Comparison of ENCODE assay signal across 8 cellular contexts in the genomic region with DNA sequence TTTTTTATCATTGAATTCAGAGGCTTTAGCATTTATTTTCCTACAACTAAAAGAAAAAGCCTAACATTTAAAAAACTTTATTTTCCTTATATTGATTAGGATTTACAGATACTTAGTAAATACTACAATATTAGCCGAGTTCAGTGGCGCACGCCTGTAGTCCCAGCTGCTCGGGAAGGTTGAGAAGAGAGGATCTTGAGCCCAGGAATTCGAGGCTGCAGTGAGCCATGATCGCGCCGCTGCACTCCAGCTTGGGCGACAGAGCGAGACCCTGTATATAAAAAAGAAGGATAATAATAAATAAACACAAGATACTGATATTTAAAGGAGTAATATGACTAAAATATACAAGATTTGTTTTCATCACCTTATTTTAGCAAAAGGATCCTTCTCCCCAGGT. TPM values are rescaled to one million over a fixed set of nuclear protein-coding genes. Genes with fewer than 3 reads are reported as not detected.
A peak's percentile ranks its signal among the peaks of the same experiment; 100 is the strongest.
DNase-seq lines count a peak whose midpoint lies in the region; ATAC-seq, FAIRE-seq and TF ChIP-seq lines count a peak whose summit lies in the region.

No MANE protein-coding gene starts in this region.

- H2AFZ ChIP-seq in astrocyte (ENCODE audit: low read depth, low read length) (peak overlapping the region; percentile 69), HepG2 (ENCODE audit: low read length) (peak overlapping the region; percentile 42)

- intact Hi-C loops in activated naive CD4-positive, alpha-beta T cell treated with anti-CD3 and anti-CD28 coated beads for 36 hours (cut with micrococcal nuclease), result loop anchor here (1.0 to 5.0 kb wide), 9 partner anchors 18 to 384 kb away; a partner anchor contains a TSS
- intact Hi-C loops in HepG2 (cut with micrococcal nuclease; ENCODE audit: unreplicated experiment), result loop anchor here (1.0 to 2.0 kb wide), 2 partner anchors 17 to 90 kb away; a partner anchor contains a TSS
- intact Hi-C loops in upper lobe of right lung (cut with DNase I), result no loop called here

- no peak for DNase-seq in activated naive CD4-positive, alpha-beta T cell treated with anti-CD3 and anti-CD28 coated beads for 36 hours
- DNase-seq in activated naive CD4-positive, alpha-beta T cell (lab: John Stamatoyannopoulos, UW), result no peak
- DNase-seq in astrocyte (ENCODE audit: low read depth), result no peak
- DNase-seq in HepG2 (ENCODE audit: low spot score), result no peak
- DNase-seq in upper lobe of right lung, result no peak
- DNase-seq in iPS-NIHi11 (ENCODE audit: low spot score), result no peak
- no peak for DNase-seq in cerebellar nuclear complex (lab: John Stamatoyannopoulos, UW)

- H3K9ac ChIP-seq in astrocyte (ENCODE audit: low read length), result peak overlapping the region; percentile 81
- peak overlapping the region; percentile 43; the same call in 1 of the 2 replicates for H3K9ac ChIP-seq in HepG2 (ENCODE audit: insufficient read depth, low read depth, low read length)

- peaks cover 15% of the 10 kb centered on the region for H3K79me2 ChIP-seq in astrocyte (ENCODE audit: insufficient read depth, low read length)
- H3K79me2 ChIP-seq in HepG2 (ENCODE audit: insufficient read depth, low read length), result peaks cover 14% of the 10 kb centered on the region

- peak overlapping the region; percentile 93 for H3K4me2 ChIP-seq in astrocyte (ENCODE audit: low read length)
- H3K4me2 ChIP-seq in HepG2 (ENCODE audit: low read depth, low read length), result peak overlapping the region; percentile 65

- POLR2A ChIA-PET in HepG2 (lab: Yijun Ruan, JAX), result interaction anchor here (0.6 to 3.2 kb wide), 15 partner anchors 9 to 708 kb away, joined by 3 to 78 read pairs (median 3); a partner anchor contains a TSS

- WGBS in HepG2 (ENCODE audit: low lambda C conversion rate), result under 1% methylated on average over 10 of the region's 10 CpGs

- no peaks in the 10 kb centered on the region for H3K9me3 Mint-ChIP-seq in activated naive CD4-positive, alpha-beta T cell treated with anti-CD3 and anti-CD28 coated beads for 36 hours
- H3K9me3 Mint-ChIP-seq in astrocyte (ENCODE audit: unreplicated experiment), result no peaks in the 10 kb centered on the region

- H3K27me3 ChIP-seq in astrocyte (ENCODE audit: insufficient read depth, low read length) (no peaks in the 10 kb centered on the region), HepG2 (ENCODE audit: control insufficient read depth in 1 of 2, insufficient read depth in 2 of 2, low read length in 2 of 2) (no peaks in the 10 kb centered on the region), upper lobe of right lung (no peaks in the 10 kb centered on the region)

- no peaks in the 10 kb centered on the region for H3K27me3 Mint-ChIP-seq in activated naive CD4-positive, alpha-beta T cell treated with anti-CD3 and anti-CD28 coated beads for 36 hours (ENCODE audit: low read depth)
- H3K27me3 Mint-ChIP-seq in astrocyte (ENCODE audit: low read depth, unreplicated experiment), result no peaks in the 10 kb centered on the region

- in situ Hi-C loops in HepG2 (cut with HindIII; ENCODE audit: extremely low pct_ligation_motif_present, low pct_unique_long_range_greater_than_20kb), result no loop called here

- TF ChIP-seq CTCF in astrocyte (IDR thresholded peaks at IDR 0.05; ENCODE audit: insufficient read depth, low read depth, low read length), result no peak
- no peak for TF ChIP-seq CTCF in HepG2 (CRISPR knock-in tag; IDR thresholded peaks at IDR 0.05)
- TF ChIP-seq CTCF in upper lobe of right lung (IDR thresholded peaks at IDR 0.05), result no peak

- no peaks in the 10 kb centered on the region for H3K4me1 ChIP-seq in astrocyte (ENCODE audit: insufficient read depth, low read length)
- 0 out of 2 replicates have a peak, but pooled peaks cover 27% of the 10 kb centered on the region for H3K4me1 ChIP-seq in HepG2 (ENCODE audit: insufficient read depth, low read length)
- no peaks in the 10 kb centered on the region for H3K4me1 ChIP-seq in upper lobe of right lung

- ATAC-seq in HepG2 (peak; percentile 56), upper lobe of right lung (no peak), HG03442 (IDR thresholded peaks at IDR 0.05; ENCODE audit: unreplicated experiment) (no peak)

- peak overlapping the region; percentile 57 for H3K27ac ChIP-seq in astrocyte (ENCODE audit: low read depth, low read length)
- peak overlapping the region; percentile 72 for H3K27ac ChIP-seq in HepG2 (ENCODE audit: extremely low read length, insufficient read depth, low read length)
- peak overlapping the region; percentile 63 for H3K27ac ChIP-seq in upper lobe of right lung

- H3K9me3 ChIP-seq in astrocyte (ENCODE audit: insufficient read depth, low read depth, low read length), result no peaks in the 10 kb centered on the region
- H3K9me3 ChIP-seq in HepG2 (ENCODE audit: low read length), result no peaks in the 10 kb centered on the region
- H3K9me3 ChIP-seq in upper lobe of right lung, result no peaks in the 10 kb centered on the region

- FAIRE-seq in astrocyte (lab: Jason Lieb, UNC) (no peak), HepG2 (lab: Jason Lieb, UNC) (no peak)

- peaks cover 8% of the 10 kb centered on the region for H3K4me1 Mint-ChIP-seq in activated naive CD4-positive, alpha-beta T cell treated with anti-CD3 and anti-CD28 coated beads for 36 hours (ENCODE audit: low read depth)
- peaks cover 1% of the 10 kb centered on the region for H3K4me1 Mint-ChIP-seq in astrocyte (ENCODE audit: low read depth, unreplicated experiment)

- H3K36me3 Mint-ChIP-seq in activated naive CD4-positive, alpha-beta T cell treated with anti-CD3 and anti-CD28 coated beads for 36 hours (ENCODE audit: low read depth), result peaks cover 8% of the 10 kb centered on the region
- no peaks in the 10 kb centered on the region for H3K36me3 Mint-ChIP-seq in astrocyte (ENCODE audit: low read depth, unreplicated experiment)

- H3K27ac Mint-ChIP-seq in activated naive CD4-positive, alpha-beta T cell treated with anti-CD3 and anti-CD28 coated beads for 36 hours, result no peak overlapping the region
- H3K27ac Mint-ChIP-seq in astrocyte (ENCODE audit: unreplicated experiment), result no peak overlapping the region

- TF ChIP-seq POLR2A in HepG2 (IDR thresholded peaks at IDR 0.05; ENCODE audit: insufficient read depth in 1 of 2, low read depth in 2 of 2, low read length in 2 of 2), result no peak

- TF ChIP-seq EP300 in HepG2 (IDR thresholded peaks at IDR 0.05; ENCODE audit: low read depth in 2 of 2, low read length in 2 of 2), result no peak
- TF ChIP-seq EP300 in HepG2 (CRISPR knock-in tag; IDR thresholded peaks at IDR 0.05; ENCODE audit: borderline replicate concordance), result no peak

- CTCF ChIA-PET in activated naive CD4-positive, alpha-beta T cell treated with anti-CD3 and anti-CD28 coated beads for 36 hours (lab: Charles Lee), result interaction anchor here (0.6 to 1.6 kb wide), 3 partner anchors 17 to 64 kb away, joined by 3 to 4 read pairs (median 4); a partner anchor contains a TSS
- CTCF ChIA-PET in HepG2 (lab: Yijun Ruan, JAX; ENCODE audit: low intra/inter-chr PET ratio, low total read pairs), result no interaction called here

- no TSS peak for BruUV-seq in HepG2 (replicated peaks; lab: Mats Ljungman, UMichigan)

- H4K20me1 ChIP-seq in astrocyte (ENCODE audit: insufficient read depth, low read length), result no peaks in the 10 kb centered on the region
- no peaks in the 10 kb centered on the region for H4K20me1 ChIP-seq in HepG2 (ENCODE audit: insufficient read depth, low read length)

- peak overlapping the region; percentile 98 for H3K4me3 Mint-ChIP-seq in activated naive CD4-positive, alpha-beta T cell treated with anti-CD3 and anti-CD28 coated beads for 36 hours
- peak overlapping the region; percentile 98 for H3K4me3 Mint-ChIP-seq in astrocyte (ENCODE audit: unreplicated experiment)

- peak overlapping the region; percentile 63 for H3K4me3 ChIP-seq in astrocyte (ENCODE audit: insufficient read depth, low read depth, low read length)
- peak overlapping the region; percentile 47 to 61 (median 50) for H3K4me3 ChIP-seq in HepG2 (replicated peaks in 1 of 3; ENCODE audit: insufficient read depth in 1 of 3, low read depth in 2 of 3, low read length in 3 of 3)
- H3K4me3 ChIP-seq in upper lobe of right lung, result peak overlapping the region; percentile 72

- H3K36me3 ChIP-seq in astrocyte (ENCODE audit: insufficient read depth, low read length), result no peaks in the 10 kb centered on the region
- H3K36me3 ChIP-seq in HepG2 (replicated peaks in 1 of 2; ENCODE audit: control insufficient read depth in 1 of 2, insufficient read depth in 2 of 2, low read length in 2 of 2), result no peaks in the 10 kb centered on the region; a peak in 2 of 5 replicates
- H3K36me3 ChIP-seq in upper lobe of right lung, result no peaks in the 10 kb centered on the region

- TF ChIP-seq RAD21 in HepG2 (CRISPR knock-in tag; IDR thresholded peaks at IDR 0.05), result no peak

RNA-seq across cellular contexts. Expression of a gene that starts 0.7 kb away (rescaled TPM):
- total RNA-seq in activated naive CD4-positive, alpha-beta T cell treated with anti-CD3 and anti-CD28 coated beads for 36 hours, result 10 to 100 TPM; 21.5 to 22.2 TPM
- total RNA-seq in astrocyte (7.0 and 8.8 TPM in 2 replicates), HepG2 (2016; rRNA removed; fragmentation: Illumina TruSeq; extraction: Trizol) (7.2 and 8.2 TPM in 2 replicates), upper lobe of right lung (6.3 TPM)
- 0.62 and 0.81 TPM in 2 replicates for total RNA-seq in HepG2 (2016; cell fraction: cytosol; rRNA removed; fragmentation: Illumina TruSeq; extraction: Trizol; ENCODE audit: low read depth)
- 7.0 and 7.4 TPM in 2 replicates for total RNA-seq in HepG2 (2016; cell fraction: insoluble cytoplasmic fraction; rRNA removed; fragmentation: Illumina TruSeq; extraction: Trizol)
- total RNA-seq in HepG2 (2016; cell fraction: membrane; rRNA removed; fragmentation: Illumina TruSeq; extraction: Trizol), result 1.4 and 1.8 TPM in 2 replicates
- 7.5 and 9.2 TPM in 2 replicates for total RNA-seq in HepG2 (2016; cell fraction: nucleus; rRNA removed; fragmentation: Illumina TruSeq; extraction: Trizol)
- 4.6 and 5.2 TPM in 2 replicates for polyA plus RNA-seq in HepG2 (2011; rRNA removed)
- 2.1 and 2.2 TPM in 2 replicates for polyA plus RNA-seq in HepG2 (2011; cell fraction: cytosol; rRNA removed)
- polyA plus RNA-seq in HepG2 (2011; cell fraction: nucleus; rRNA removed), result 3.7 and 4.1 TPM in 2 replicates
- polyA plus RNA-seq in HepG2 (2012), result 5.6 and 7.2 TPM in 2 replicates
- polyA plus RNA-seq in HepG2 (2016; cell fraction: cytosol; fragmentation: Illumina TruSeq; extraction: Trizol; ENCODE audit: low read depth), result 0.47 and 0.50 TPM in 2 replicates
- polyA plus RNA-seq in HepG2 (2016; cell fraction: insoluble cytoplasmic fraction; fragmentation: Illumina TruSeq; extraction: Trizol; ENCODE audit: low read depth), result 14.8 and 16.1 TPM in 2 replicates
- polyA plus RNA-seq in HepG2 (2016; cell fraction: membrane; fragmentation: Illumina TruSeq; extraction: Trizol; ENCODE audit: low read depth), result 0.74 and 0.84 TPM in 2 replicates
- 14.6 and 15.3 TPM in 2 replicates for polyA plus RNA-seq in HepG2 (2016; cell fraction: nucleus; fragmentation: Illumina TruSeq; extraction: Trizol; ENCODE audit: insufficient read depth, low read depth)
- 0.30 and 2.3 TPM in 2 replicates for polyA minus RNA-seq in HepG2 (2011; rRNA and poly(A)+ RNA removed; ENCODE audit: low replicate concordance)
- 0.49 and 1.5 TPM in 2 replicates for polyA minus RNA-seq in HepG2 (2011; cell fraction: cytosol; rRNA and poly(A)+ RNA removed)
- polyA minus RNA-seq in HepG2 (2011; cell fraction: nucleus; rRNA and poly(A)+ RNA removed), result 8.5 and 10.4 TPM in 2 replicates

RNA-seq across cellular contexts. Expression of a gene that starts 18.1 kb away (rescaled TPM):
- 10 to 100 TPM; 20.8 to 22.0 TPM for total RNA-seq in activated naive CD4-positive, alpha-beta T cell treated with anti-CD3 and anti-CD28 coated beads for 36 hours
- total RNA-seq in astrocyte (16.3 and 17.8 TPM in 2 replicates), HepG2 (2016; rRNA removed; fragmentation: Illumina TruSeq; extraction: Trizol) (15.4 and 21.4 TPM in 2 replicates), upper lobe of right lung (13.6 TPM)
- total RNA-seq in HepG2 (2016; cell fraction: cytosol; rRNA removed; fragmentation: Illumina TruSeq; extraction: Trizol; ENCODE audit: low read depth), result 3.8 and 4.1 TPM in 2 replicates
- total RNA-seq in HepG2 (2016; cell fraction: insoluble cytoplasmic fraction; rRNA removed; fragmentation: Illumina TruSeq; extraction: Trizol), result 16.4 and 22.5 TPM in 2 replicates
- total RNA-seq in HepG2 (2016; cell fraction: membrane; rRNA removed; fragmentation: Illumina TruSeq; extraction: Trizol), result 6.0 and 6.6 TPM in 2 replicates
- total RNA-seq in HepG2 (2016; cell fraction: nucleus; rRNA removed; fragmentation: Illumina TruSeq; extraction: Trizol), result 7.1 and 7.7 TPM in 2 replicates
- 14.0 and 16.3 TPM in 2 replicates for polyA plus RNA-seq in HepG2 (2011; rRNA removed)
- 19.6 and 19.7 TPM in 2 replicates for polyA plus RNA-seq in HepG2 (2011; cell fraction: cytosol; rRNA removed)
- polyA plus RNA-seq in HepG2 (2011; cell fraction: nucleus; rRNA removed), result 7.3 and 7.5 TPM in 2 replicates
- 17.4 and 18.7 TPM in 2 replicates for polyA plus RNA-seq in HepG2 (2012)
- polyA plus RNA-seq in HepG2 (2016; cell fraction: cytosol; fragmentation: Illumina TruSeq; extraction: Trizol; ENCODE audit: low read depth), result 4.0 and 4.2 TPM in 2 replicates
- 20.9 and 21.9 TPM in 2 replicates for polyA plus RNA-seq in HepG2 (2016; cell fraction: insoluble cytoplasmic fraction; fragmentation: Illumina TruSeq; extraction: Trizol; ENCODE audit: low read depth)
- 4.3 and 5.6 TPM in 2 replicates for polyA plus RNA-seq in HepG2 (2016; cell fraction: membrane; fragmentation: Illumina TruSeq; extraction: Trizol; ENCODE audit: low read depth)
- 11.0 and 11.3 TPM in 2 replicates for polyA plus RNA-seq in HepG2 (2016; cell fraction: nucleus; fragmentation: Illumina TruSeq; extraction: Trizol; ENCODE audit: insufficient read depth, low read depth)
- 5.4 and 9.0 TPM in 2 replicates for polyA minus RNA-seq in HepG2 (2011; rRNA and poly(A)+ RNA removed; ENCODE audit: low replicate concordance)
- polyA minus RNA-seq in HepG2 (2011; cell fraction: cytosol; rRNA and poly(A)+ RNA removed), result 6.6 and 7.8 TPM in 2 replicates
- polyA minus RNA-seq in HepG2 (2011; cell fraction: nucleus; rRNA and poly(A)+ RNA removed), result 4.9 and 5.0 TPM in 2 replicates

RNA-seq across cellular contexts. Expression of a gene that starts 18.2 kb away (rescaled TPM):
- 100 to 1,000 TPM; 105 to 107 TPM for total RNA-seq in activated naive CD4-positive, alpha-beta T cell treated with anti-CD3 and anti-CD28 coated beads for 36 hours
- total RNA-seq in astrocyte, result 105 and 109 TPM in 2 replicates
- 167 and 181 TPM in 2 replicates for total RNA-seq in HepG2 (2016; rRNA removed; fragmentation: Illumina TruSeq; extraction: Trizol)
- total RNA-seq in HepG2 (2016; cell fraction: cytosol; rRNA removed; fragmentation: Illumina TruSeq; extraction: Trizol; ENCODE audit: low read depth), result 52.2 and 54.3 TPM in 2 replicates
- 179 and 198 TPM in 2 replicates for total RNA-seq in HepG2 (2016; cell fraction: insoluble cytoplasmic fraction; rRNA removed; fragmentation: Illumina TruSeq; extraction: Trizol)
- total RNA-seq in HepG2 (2016; cell fraction: membrane; rRNA removed; fragmentation: Illumina TruSeq; extraction: Trizol), result 72.9 and 80.9 TPM in 2 replicates
- total RNA-seq in HepG2 (2016; cell fraction: nucleus; rRNA removed; fragmentation: Illumina TruSeq; extraction: Trizol), result 85.6 and 89.4 TPM in 2 replicates
- polyA plus RNA-seq in HepG2 (2011; rRNA removed), result 102 and 150 TPM in 2 replicates
- polyA plus RNA-seq in HepG2 (2011; cell fraction: cytosol; rRNA removed), result 56.6 and 77.4 TPM in 2 replicates
- 15.4 and 22.0 TPM in 2 replicates for polyA plus RNA-seq in HepG2 (2011; cell fraction: nucleus; rRNA removed)
- polyA plus RNA-seq in HepG2 (2012), result 112 and 183 TPM in 2 replicates
- 52.3 and 72.1 TPM in 2 replicates for polyA plus RNA-seq in HepG2 (2016; cell fraction: cytosol; fragmentation: Illumina TruSeq; extraction: Trizol; ENCODE audit: low read depth)
- 160 and 182 TPM in 2 replicates for polyA plus RNA-seq in HepG2 (2016; cell fraction: insoluble cytoplasmic fraction; fragmentation: Illumina TruSeq; extraction: Trizol; ENCODE audit: low read depth)
- polyA plus RNA-seq in HepG2 (2016; cell fraction: membrane; fragmentation: Illumina TruSeq; extraction: Trizol; ENCODE audit: low read depth), result 56.0 and 73.0 TPM in 2 replicates
- 154 and 155 TPM in 2 replicates for polyA plus RNA-seq in HepG2 (2016; cell fraction: nucleus; fragmentation: Illumina TruSeq; extraction: Trizol; ENCODE audit: insufficient read depth, low read depth)
- 12.9 and 43.1 TPM in 2 replicates for polyA minus RNA-seq in HepG2 (2011; rRNA and poly(A)+ RNA removed; ENCODE audit: low replicate concordance)
- polyA minus RNA-seq in HepG2 (2011; cell fraction: cytosol; rRNA and poly(A)+ RNA removed), result 33.2 and 39.7 TPM in 2 replicates
- polyA minus RNA-seq in HepG2 (2011; cell fraction: nucleus; rRNA and poly(A)+ RNA removed), result 14.2 and 16.9 TPM in 2 replicates
- total RNA-seq in upper lobe of right lung, result 70.4 TPM

RNA-seq across cellular contexts. Expression of a gene that starts 42.2 kb away (rescaled TPM):
- not detected for total RNA-seq in activated naive CD4-positive, alpha-beta T cell treated with anti-CD3 and anti-CD28 coated beads for 36 hours
- total RNA-seq in astrocyte (not detected in 2 replicates), HepG2 (2016; rRNA removed; fragmentation: Illumina TruSeq; extraction: Trizol) (1.7 and 1.9 TPM in 2 replicates), upper lobe of right lung (not detected)
- 1.7 TPM in 1 of 2 replicates, not detected in the other for total RNA-seq in HepG2 (2016; cell fraction: cytosol; rRNA removed; fragmentation: Illumina TruSeq; extraction: Trizol; ENCODE audit: low read depth)
- total RNA-seq in HepG2 (2016; cell fraction: insoluble cytoplasmic fraction; rRNA removed; fragmentation: Illumina TruSeq; extraction: Trizol), result 1.0 and 2.2 TPM in 2 replicates
- total RNA-seq in HepG2 (2016; cell fraction: membrane; rRNA removed; fragmentation: Illumina TruSeq; extraction: Trizol), result 1.9 and 2.7 TPM in 2 replicates
- 1.8 and 1.9 TPM in 2 replicates for total RNA-seq in HepG2 (2016; cell fraction: nucleus; rRNA removed; fragmentation: Illumina TruSeq; extraction: Trizol)
- 0.20 TPM in 1 of 2 replicates, not detected in the other for polyA plus RNA-seq in HepG2 (2011; rRNA removed)
- polyA plus RNA-seq in HepG2 (2011; cell fraction: cytosol; rRNA removed), result 0.05 TPM in 1 of 2 replicates, not detected in the other
- polyA plus RNA-seq in HepG2 (2011; cell fraction: nucleus; rRNA removed), result not detected in 2 replicates
- polyA plus RNA-seq in HepG2 (2012), result 0.36 and 0.52 TPM in 2 replicates
- 0.54 and 0.57 TPM in 2 replicates for polyA plus RNA-seq in HepG2 (2016; cell fraction: cytosol; fragmentation: Illumina TruSeq; extraction: Trizol; ENCODE audit: low read depth)
- 1.8 and 1.9 TPM in 2 replicates for polyA plus RNA-seq in HepG2 (2016; cell fraction: insoluble cytoplasmic fraction; fragmentation: Illumina TruSeq; extraction: Trizol; ENCODE audit: low read depth)
- polyA plus RNA-seq in HepG2 (2016; cell fraction: membrane; fragmentation: Illumina TruSeq; extraction: Trizol; ENCODE audit: low read depth), result 0.73 and 1.3 TPM in 2 replicates
- polyA plus RNA-seq in HepG2 (2016; cell fraction: nucleus; fragmentation: Illumina TruSeq; extraction: Trizol; ENCODE audit: insufficient read depth, low read depth), result 1.0 and 2.4 TPM in 2 replicates
- polyA minus RNA-seq in HepG2 (2011; rRNA and poly(A)+ RNA removed; ENCODE audit: low replicate concordance), result not detected in 2 replicates
- not detected in 2 replicates for polyA minus RNA-seq in HepG2 (2011; cell fraction: cytosol; rRNA and poly(A)+ RNA removed)
- not detected in 2 replicates for polyA minus RNA-seq in HepG2 (2011; cell fraction: nucleus; rRNA and poly(A)+ RNA removed)
